8 cellular contexts compared by ENCODE assay signal in genomic region chr20:34302723-34303528, GRCh38. TPM values are rescaled to one million over a fixed set of nuclear protein-coding genes. Genes with fewer than 3 reads are reported as not detected.
DNase-seq lines count a peak whose midpoint lies in the region; ATAC-seq and TF ChIP-seq lines count a peak whose summit lies in the region.

AHCY (minus strand) TSS chr20:34303355; CDS start chr20:34303270, 85 bp downstream.

- peak; percentile 43 for TF ChIP-seq POLR2A in esophagus muscularis mucosa (IDR thresholded peaks at IDR 0.05; ENCODE audit: low read depth)

- DNase-seq in DMS53 (lab: John Stamatoyannopoulos, UW) (peak; percentile 99), KG1 (lab: John Stamatoyannopoulos, UW) (peak; percentile 94), Panc1 (ENCODE audit: low read depth, low spot score) (peak; percentile 92), esophagus muscularis mucosa (ENCODE audit: extremely low spot score) (peak; percentile 99), myocyte (ENCODE audit: low read depth) (peak; percentile 96)
- peak; percentile 96 to 97 for DNase-seq in activated T-cell treated with anti-CD3 and anti-CD28 coated beads, Interleukin-2, amount 50 U/mL, for 48 hours
- DNase-seq in stimulated activated CD8-positive, alpha-beta memory T cell treated with anti-CD3 and anti-CD28 coated beads, Interleukin-7, amount 100 ng/mL, for 48 hours (ENCODE audit: extremely low read depth in 1 of 2, low read depth in 1 of 2) = peak; percentile 92 to 94

- TF ChIP-seq EP300 in esophagus muscularis mucosa (IDR thresholded peaks at IDR 0.05) = no peak

- ATAC-seq in GM21723 (IDR thresholded peaks at IDR 0.05; ENCODE audit: unreplicated experiment) (peak; percentile 89), Panc1 (peak; percentile 98)

- intact Hi-C loops in Panc1 (cut with micrococcal nuclease; ENCODE audit: unreplicated experiment) = loop anchor here (10.0 kb wide), 1 partner anchor 108 kb away; no protein-coding TSS in a partner anchor
- intact Hi-C loops in esophagus muscularis mucosa (cut with DNase I) = loop anchor here (5.0 to 10.0 kb wide), 2 partner anchors 59 to 402 kb away; partner anchors contain the start of genes ITCH and TP53INP2

- CTCF ChIA-PET in Panc1 (lab: Charles Lee) = interaction anchor here (0.7 kb wide), 1 partner anchor 859 kb away, joined by 3 read pairs; no protein-coding TSS in a partner anchor

- no TSS peak for BruUV-seq in Panc1 (replicated peaks; lab: Mats Ljungman, UMichigan)

- H3K4me3 ChIP-seq in Panc1 (ENCODE audit: low read depth in 2 of 2, low read length in 2 of 2) (peak within 1 kb of the TSS; percentile 81 to 97), esophagus muscularis mucosa (peak within 1 kb of the TSS; percentile 73 to 86 (median 77))

- H3K36me3 ChIP-seq in Panc1 (ENCODE audit: control insufficient read depth, insufficient read depth, low read length) (no peaks in the 10 kb centered on the region), esophagus muscularis mucosa (no peaks in the 10 kb centered on the region)

- H3K27me3 ChIP-seq in Panc1 (ENCODE audit: control insufficient read depth, insufficient read depth, low read length) (no peaks in the 10 kb centered on the region), esophagus muscularis mucosa (no peaks in the 10 kb centered on the region)

- in situ Hi-C loops in Panc1 (cut with HindIII; ENCODE audit: low pct_unique_long_range_greater_than_20kb, low sequenced_read_pairs) = no loop called here

- WGBS in esophagus muscularis mucosa = 1% methylated on average over 15 of the region's 79 CpGs

- peaks cover 25% of the 10 kb centered on the region for H3K4me1 ChIP-seq in Panc1 (ENCODE audit: control insufficient read depth, insufficient read depth, low read length)
- peaks cover 16 to 25% (median 20%) of the 10 kb centered on the region in 4 donors for H3K4me1 ChIP-seq in esophagus muscularis mucosa

- TF ChIP-seq CTCF in Panc1 (IDR thresholded peaks at IDR 0.05) (no peak), esophagus muscularis mucosa (IDR thresholded peaks at IDR 0.05) (peak in 1 of 3 experiments; percentile 3)

- peak within 1 kb of the TSS; percentile 94 for H3K27ac ChIP-seq in Panc1 (ENCODE audit: low read length)
- peak within 1 kb of the TSS; percentile 88 to 97 (median 92) for H3K27ac ChIP-seq in esophagus muscularis mucosa (replicated peaks in 1 of 4)

- H3K9me3 ChIP-seq in Panc1 (ENCODE audit: control insufficient read depth, insufficient read depth, low read depth, low read length) = no peaks in the 10 kb centered on the region
- H3K9me3 ChIP-seq in esophagus muscularis mucosa = no peaks in the 10 kb centered on the region

- POLR2A ChIA-PET in Panc1 (lab: Charles Lee) = interaction anchor here (0.6 to 0.7 kb wide), 2 partner anchors 41 to 1524 kb away, joined by 3 read pairs; no protein-coding TSS in a partner anchor

RNA-seq across cellular contexts. Expression of gene AHCY, which starts in this region (rescaled TPM):
- total RNA-seq in Panc1 (2021; ENCODE audit: unreplicated experiment) (171 TPM), esophagus muscularis mucosa (10 to 100 TPM; 52.7 to 77.0 (median 71.0) TPM), myocyte (161 and 173 TPM in 2 replicates)
- polyA plus RNA-seq in Panc1 (2012; ENCODE audit: insufficient read length) = 207 TPM
- 132 TPM for polyA plus RNA-seq in myocyte (2012)

Comparison
In these comparisons a context has a peak if more than half of its experiments do, and no peak if none do; other contexts are left out.
1. Peak in every context shown above with its lines: DNase-seq, ATAC-seq, H3K4me3 ChIP-seq and H3K27ac ChIP-seq.